ENCODE assay signal across 9 cellular contexts in genomic region chr1:234467821-234468220, GRCh38.
"Had no signal": no experiment of that assay in that cellular context is flagged by ENCODE, and none has a peak within 500 bp of the region (broad histone marks: within the 10 kb centered on the region; RNA-seq: fewer than 3 reads in every experiment).

No MANE protein-coding gene starts in this region.

- H3K4me3 Mint-ChIP-seq: GM23338, H9, HFFc6 had no signal

- H3K4me2 ChIP-seq: GM23338 had no signal

- DNase-seq: GM23248, GOT3, H7, H9, HCEC 1CT, HFFc6 had no signal

- ATAC-seq: GM23338, HCT116 had no signal

- H3K4me1 Mint-ChIP-seq: GM23338, H9 had no signal

- H3K9ac ChIP-seq: GM23248 had no signal

- H3K4me1 ChIP-seq: HAP-1 had no signal

- H3K27ac ChIP-seq: GM23248 had no signal

- H3K4me3 ChIP-seq: GM23248, GM23338, HAP-1 had no signal

- H3K9me3 ChIP-seq: HAP-1 had no signal

- H3K27ac Mint-ChIP-seq: GM23338, H9, HFFc6 had no signal

- H2AFZ ChIP-seq: GM23248, GM23338 had no signal

- H3K9me3 Mint-ChIP-seq: GM23338, H9, HFFc6 had no signal
